7 cellular contexts compared by ENCODE assay signal in genomic region chr2:85504434-85505261, GRCh38. TPM values are rescaled to one million over a fixed set of nuclear protein-coding genes. Genes with fewer than 3 reads are reported as not detected.
A peak's percentile ranks its signal among the peaks of the same experiment; 100 is the strongest.
DNase-seq lines count a peak whose midpoint lies in the region; ATAC-seq and TF ChIP-seq lines count a peak whose summit lies in the region.

No MANE protein-coding gene starts in this region.

- no peak for TF ChIP-seq POLR2A in GM18505 (IDR thresholded peaks at IDR 0.05; ENCODE audit: borderline replicate concordance, extremely low read depth, insufficient read depth, insufficient read length)

- DNase-seq in HT1080 (ENCODE audit: low read depth): peak; percentile 100
- peak; percentile 100 for DNase-seq in RPMI7951 (ENCODE audit: low read depth)
- DNase-seq in fibroblast of villous mesenchyme (ENCODE audit: low read depth): peak; percentile 83
- DNase-seq in stromal cell of bone marrow (ENCODE audit: low read depth): peak; percentile 99
- DNase-seq in D341Med (ENCODE audit: low spot score): no peak
- DNase-seq in activated effector memory CD4-positive, alpha-beta T cell treated with anti-CD3 and anti-CD28 coated beads, Interleukin-2, amount 50 U/mL, for 16 hours: no peak

- no peak for TF ChIP-seq CTCF in fibroblast of villous mesenchyme (IDR thresholded peaks at IDR 0.05; ENCODE audit: insufficient read depth, low read depth, low read length)

- H3K4me3 ChIP-seq in fibroblast of villous mesenchyme (ENCODE audit: low read depth, low read length): no peak overlapping the region

- no peak for ATAC-seq in GM18505 (IDR thresholded peaks at IDR 0.05; ENCODE audit: unreplicated experiment)

RNA-seq across cellular contexts. Expression of gene MAT2A, which starts 34.3 kb away (rescaled TPM):
- 82.1 and 140 TPM in 2 replicates for total RNA-seq in HT1080 (2014; rRNA removed; shearing (Covaris generic))
- polyA plus RNA-seq in HT1080 (2015; cell fraction: cytosol; rRNA removed): 121 and 123 TPM in 2 replicates
- 1,405 and 1,466 TPM in 2 replicates for polyA plus RNA-seq in HT1080 (2015; cell fraction: nucleus; rRNA removed)
- 52.0 and 61.4 TPM in 2 replicates for total RNA-seq in RPMI7951 (2014; rRNA removed; shearing (Covaris generic))
- total RNA-seq in fibroblast of villous mesenchyme: 113 and 124 TPM in 2 replicates

RNA-seq across cellular contexts. Expression of gene GGCX, which starts 56.6 kb away (rescaled TPM):
- total RNA-seq in HT1080 (2014; rRNA removed; shearing (Covaris generic)): 37.8 and 41.9 TPM in 2 replicates
- polyA plus RNA-seq in HT1080 (2015; cell fraction: cytosol; rRNA removed): 25.4 and 28.8 TPM in 2 replicates
- polyA plus RNA-seq in HT1080 (2015; cell fraction: nucleus; rRNA removed): 74.9 and 85.5 TPM in 2 replicates
- 52.4 and 59.3 TPM in 2 replicates for total RNA-seq in RPMI7951 (2014; rRNA removed; shearing (Covaris generic))
- 35.8 and 51.4 TPM in 2 replicates for total RNA-seq in fibroblast of villous mesenchyme

Comparison
In these comparisons a context has a peak if more than half of its experiments do, and no peak if none do; other contexts are left out.
1. DNase-seq: peak in HT1080 (single experiment), RPMI7951 (single experiment), fibroblast of villous mesenchyme (single experiment) and stromal cell of bone marrow (single experiment); none in D341Med (single experiment) and activated effector memory CD4-positive, alpha-beta T cell treated with anti-CD3 and anti-CD28 coated beads, Interleukin-2, amount 50 U/mL, for 16 hours (single experiment).